Comparison of ENCODE assay signal across 25 cellular contexts in genomic region chr1:244197851-244198375, GRCh38.
"Had no signal": no experiment of that assay in that cellular context is flagged by ENCODE, and none has a peak within 500 bp of the region (broad histone marks: within the 10 kb centered on the region; RNA-seq: fewer than 3 reads in every experiment).

No MANE protein-coding gene starts in this region.

- H3K4me3 Mint-ChIP-seq: activated naive CD4-positive, alpha-beta T cell treated with anti-CD3 and anti-CD28 coated beads, Interleukin-2, amount 50 U/mL, for 24 hours; brain; effector memory CD8-positive, alpha-beta T cell; immature natural killer cell; natural killer cell had no signal

- H3K4me1 ChIP-seq: left ventricle myocardium inferior, pancreas, psoas muscle, right atrium auricular region, thyroid gland had no signal

- H3K36me3 ChIP-seq: left ventricle myocardium inferior, neutrophil, pancreas, right atrium auricular region, thyroid gland, WERI-Rb-1 had no signal

- H3K27me3 ChIP-seq: neutrophil, pancreas, right atrium auricular region, thyroid gland had no signal

- H3K9me3 Mint-ChIP-seq: activated naive CD4-positive, alpha-beta T cell treated with anti-CD3 and anti-CD28 coated beads, Interleukin-2, amount 50 U/mL, for 24 hours; effector memory CD8-positive, alpha-beta T cell; immature natural killer cell; natural killer cell had no signal

- FAIRE-seq: colon, endothelial cell of umbilical vein, pancreas, urothelium cell line had no signal

- DNase-seq: activated CD4-positive, CD25-positive, alpha-beta regulatory T cell treated with anti-CD3 and anti-CD28 coated beads, Interleukin-2, amount 50 U/mL, for 72 hours; activated gamma-delta T cell treated with Interleukin-2 at 50 U/mL for 16 hours; activated T-cell treated with anti-CD3 and anti-CD28 coated beads, Interleukin-2, amount 50 U/mL, for 1 hour; aorta; central memory CD4-positive, alpha-beta T cell; dorsolateral prefrontal cortex; effector memory CD8-positive, alpha-beta T cell; immature natural killer cell; left ventricle myocardium inferior; midbrain; natural killer cell; pancreas; psoas muscle; stimulated activated CD4-positive, alpha-beta T cell treated with anti-CD3 and anti-CD28 coated beads, Interleukin-12 subunit alpha, Interleukin-12 subunit beta, amount 100 ng/mL, for 4 hours; stimulated activated CD4-positive, alpha-beta T cell treated with anti-CD3 and anti-CD28 coated beads, Interleukin-4, amount 100 ng/mL, for 4 hours; stimulated activated naive CD8-positive, alpha-beta T cell treated with anti-CD3 and anti-CD28 coated beads, Interleukin-15, Interleukin-2, amounts not matched to agents 100 U/mL and 50 U/mL, for 24 hours; thyroid gland; WERI-Rb-1 had no signal

- H3K27ac Mint-ChIP-seq: activated naive CD4-positive, alpha-beta T cell treated with anti-CD3 and anti-CD28 coated beads, Interleukin-2, amount 50 U/mL, for 24 hours; effector memory CD8-positive, alpha-beta T cell; immature natural killer cell; natural killer cell had no signal

- H3K27me3 Mint-ChIP-seq: activated naive CD4-positive, alpha-beta T cell treated with anti-CD3 and anti-CD28 coated beads, Interleukin-2, amount 50 U/mL, for 24 hours had no signal

- H3K4me1 Mint-ChIP-seq: activated naive CD4-positive, alpha-beta T cell treated with anti-CD3 and anti-CD28 coated beads, Interleukin-2, amount 50 U/mL, for 24 hours; immature natural killer cell; natural killer cell had no signal

- H3K9me3 ChIP-seq: left ventricle myocardium inferior, neutrophil, pancreas, psoas muscle, right atrium auricular region, thyroid gland had no signal

- H3K27ac ChIP-seq: left ventricle myocardium inferior, neutrophil, pancreas, psoas muscle, right atrium auricular region, thyroid gland, WERI-Rb-1 had no signal

- H3K4me3 ChIP-seq: dorsolateral prefrontal cortex, left ventricle myocardium inferior, pancreas, psoas muscle, right atrium auricular region, thyroid gland had no signal

- H3K36me3 Mint-ChIP-seq: activated naive CD4-positive, alpha-beta T cell treated with anti-CD3 and anti-CD28 coated beads, Interleukin-2, amount 50 U/mL, for 24 hours; brain; immature natural killer cell; natural killer cell had no signal

- ATAC-seq: effector memory CD8-positive, alpha-beta T cell; natural killer cell; pancreas; psoas muscle; stimulated activated naive CD8-positive, alpha-beta T cell treated with anti-CD3 and anti-CD28 coated beads, Interleukin-15, Interleukin-2, amounts not matched to agents 100 U/mL and 50 U/mL, for 24 hours had no signal
